8 cellular contexts compared by ENCODE assay signal in the genomic region with DNA sequence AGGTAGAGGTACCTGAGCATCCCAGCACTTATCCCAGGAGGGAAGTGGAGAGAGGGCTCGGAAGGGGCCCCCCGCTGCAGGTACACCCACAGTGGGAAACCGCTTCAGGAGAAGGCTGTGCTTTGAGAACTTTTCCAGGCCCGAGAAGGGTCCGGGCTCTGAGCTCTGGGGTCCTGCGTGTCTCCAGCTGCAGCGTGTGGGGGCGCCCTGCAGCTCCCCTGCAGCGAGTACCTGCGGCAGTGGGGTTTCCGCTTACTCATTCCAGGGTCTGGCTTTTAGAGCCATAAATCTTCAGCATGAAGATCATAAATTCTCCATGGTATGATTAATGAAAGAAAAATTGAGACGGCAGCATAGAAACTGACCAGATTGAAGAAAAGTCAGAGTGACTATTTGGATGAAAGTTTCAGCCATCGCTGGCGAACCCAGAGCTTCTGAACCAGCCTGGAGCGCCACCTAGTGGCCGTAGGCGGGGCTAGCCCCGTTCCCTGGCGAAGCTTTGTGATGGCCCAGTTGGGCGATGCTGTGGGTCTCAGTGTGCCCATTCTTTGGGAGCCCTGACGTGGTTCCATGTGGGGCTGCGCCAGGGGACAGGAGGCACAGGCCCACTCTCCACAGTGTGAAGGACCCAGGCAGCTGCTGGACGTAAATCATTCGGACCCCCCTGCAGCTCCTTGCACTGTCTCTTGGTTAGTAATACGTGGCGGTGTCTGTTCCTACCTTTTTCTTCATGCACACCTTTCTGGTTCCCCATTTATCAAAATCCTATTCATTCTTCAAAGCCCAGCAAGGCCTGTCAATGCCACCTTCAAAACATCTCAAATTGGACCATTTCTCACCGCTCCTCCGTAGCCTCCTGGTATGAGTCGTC.
DNase-seq lines count a peak whose midpoint lies in the region; ATAC-seq and TF ChIP-seq lines count a peak whose summit lies in the region.

No MANE protein-coding gene starts in this region.

- H3K4me1 ChIP-seq in PC-3 (ENCODE audit: insufficient read depth, low read length) (peaks cover 13% of the 10 kb centered on the region), neural progenitor cell (peaks cover 8% of the 10 kb centered on the region), stomach (peaks cover 0 to 13% (median 5%) of the 10 kb centered on the region in 4 donors)

- peaks cover 8% of the 10 kb centered on the region for H3K27me3 ChIP-seq in HL-60 (ENCODE audit: insufficient read depth, poor library complexity, severe bottlenecking)
- H3K27me3 ChIP-seq in PC-3 (ENCODE audit: low read length) = no peaks in the 10 kb centered on the region
- H3K27me3 ChIP-seq in neural progenitor cell = no peaks in the 10 kb centered on the region
- H3K27me3 ChIP-seq in stomach = no peaks in the 10 kb centered on the region

- H3K9ac ChIP-seq in PC-3 (ENCODE audit: low read length) = no peak overlapping the region
- no peak overlapping the region for H3K9ac ChIP-seq in neural progenitor cell

- H3K4me1 Mint-ChIP-seq in activated T-cell treated with anti-CD3 and anti-CD28 coated beads, Interleukin-2, amount 50 U/mL, for 72 hours (ENCODE audit: low read depth) = no peaks in the 10 kb centered on the region
- peaks cover 31% of the 10 kb centered on the region for H3K4me1 Mint-ChIP-seq in neural progenitor cell

- peak overlapping the region in 1 of 2 donors; percentile 26 for H3K4me3 Mint-ChIP-seq in activated T-cell treated with anti-CD3 and anti-CD28 coated beads, Interleukin-2, amount 50 U/mL, for 72 hours
- no peak overlapping the region for H3K4me3 Mint-ChIP-seq in neural progenitor cell

- no peak overlapping the region for H3K4me2 ChIP-seq in PC-3 (ENCODE audit: low read length)
- H3K4me2 ChIP-seq in neural progenitor cell = peak overlapping the region; percentile 41

- WGBS in stomach, 5 donors = 44 to 50% (median 50%) methylated on average over 27 to 29 of the region's 29 CpGs

- H3K27me3 Mint-ChIP-seq in activated T-cell treated with anti-CD3 and anti-CD28 coated beads, Interleukin-2, amount 50 U/mL, for 72 hours (ENCODE audit: low read depth) = peaks cover 27% of the 10 kb centered on the region
- H3K27me3 Mint-ChIP-seq in neural progenitor cell (ENCODE audit: insufficient read depth, low read depth) = peaks cover 7% of the 10 kb centered on the region

- no peaks in the 10 kb centered on the region for H3K79me2 ChIP-seq in PC-3 (ENCODE audit: low read length)
- no peaks in the 10 kb centered on the region for H3K79me2 ChIP-seq in neural progenitor cell (ENCODE audit: low read depth)

- H3K36me3 Mint-ChIP-seq in activated T-cell treated with anti-CD3 and anti-CD28 coated beads, Interleukin-2, amount 50 U/mL, for 72 hours (ENCODE audit: insufficient read depth in 2 of 2) = no peaks in the 10 kb centered on the region
- H3K36me3 Mint-ChIP-seq in neural progenitor cell = peaks cover 6% of the 10 kb centered on the region

- ATAC-seq in PC-3 (peak; percentile 65), GM21723 (IDR thresholded peaks at IDR 0.05; ENCODE audit: unreplicated experiment) (no peak)
- peak; percentile 76 to 77 for ATAC-seq in activated T-cell treated with anti-CD3 and anti-CD28 coated beads, Interleukin-2, amount 50 U/mL, for 72 hours (replicated peaks in 1 of 2)

- H3K9me3 Mint-ChIP-seq in activated T-cell treated with anti-CD3 and anti-CD28 coated beads, Interleukin-2, amount 50 U/mL, for 72 hours = no peaks in the 10 kb centered on the region
- H3K9me3 Mint-ChIP-seq in neural progenitor cell = no peaks in the 10 kb centered on the region

- H3K9me3 ChIP-seq in PC-3 (ENCODE audit: low read length) (no peaks in the 10 kb centered on the region), neural progenitor cell (ENCODE audit: low read depth) (no peaks in the 10 kb centered on the region), stomach (no peaks in the 10 kb centered on the region)

- POLR2A ChIA-PET in PC-3 (lab: Charles Lee; ENCODE audit: unreplicated experiment) = no interaction called here

- H3K27ac ChIP-seq in HL-60 (replicated peaks) = no peak overlapping the region
- no peak overlapping the region for H3K27ac ChIP-seq in PC-3 (ENCODE audit: low read length)
- H3K27ac ChIP-seq in neural progenitor cell = no peak overlapping the region
- H3K27ac ChIP-seq in stomach = no peak overlapping the region

- peak; percentile 47 for DNase-seq in DMS114 treated with DMSO at 0.1 percent for 48 hours (lab: John Stamatoyannopoulos, UW; ENCODE audit: unreplicated experiment)
- peak; percentile 21 to 53 for DNase-seq in HL-60 (ENCODE audit: low read depth in 1 of 2, low spot score in 1 of 2)
- peak; percentile 81 for DNase-seq in PC-3
- peak; percentile 69 to 82 for DNase-seq in activated T-cell treated with anti-CD3 and anti-CD28 coated beads, Interleukin-2, amount 50 U/mL, for 72 hours
- DNase-seq in fibroblast of mammary gland (ENCODE audit: low read depth) = peak; percentile 59
- DNase-seq in neural progenitor cell (ENCODE audit: low spot score) = peak; percentile 86
- peak; percentile 83 for DNase-seq in stomach

- H3F3A ChIP-seq in PC-3 (ENCODE audit: low read length, unreplicated experiment) (no peaks in the 10 kb centered on the region), neural progenitor cell (ENCODE audit: low read depth) (no peaks in the 10 kb centered on the region)

- TF ChIP-seq POLR2A in stomach (IDR thresholded peaks at IDR 0.05) = no peak

- H4K20me1 ChIP-seq in PC-3 (ENCODE audit: low read length) (no peaks in the 10 kb centered on the region), neural progenitor cell (ENCODE audit: low read depth) (no peaks in the 10 kb centered on the region)

- no peak for TF ChIP-seq EP300 in stomach (IDR thresholded peaks at IDR 0.05)

- H2AFZ ChIP-seq in PC-3 (ENCODE audit: low read length) (no peak overlapping the region), neural progenitor cell (replicated peaks) (no peak overlapping the region)

- TF ChIP-seq CTCF in HL-60 (IDR thresholded peaks at IDR 0.05; ENCODE audit: insufficient read depth, low read length) = peak; percentile 83
- TF ChIP-seq CTCF in PC-3 (conservative IDR thresholded peaks at IDR 0.05; ENCODE audit: low read depth, low read length) = peak; percentile 94
- peak; percentile 96 for TF ChIP-seq CTCF in fibroblast of mammary gland (conservative IDR thresholded peaks at IDR 0.05; ENCODE audit: control insufficient read depth, insufficient read depth, low read depth, low read length)
- TF ChIP-seq CTCF in neural progenitor cell (IDR thresholded peaks at IDR 0.05) = no peak
- TF ChIP-seq CTCF in stomach (IDR thresholded peaks at IDR 0.05) = peak in 5 of 7 experiments; percentile 75 to 97 (median 92)

- no TSS peak for BruUV-seq in PC-3 (replicated peaks; lab: Mats Ljungman, UMichigan)

- no peaks in the 10 kb centered on the region for H3K9me2 ChIP-seq in PC-3 (replicated peaks; ENCODE audit: low read length)

- no peaks in the 10 kb centered on the region for H3K36me3 ChIP-seq in PC-3 (ENCODE audit: low read depth, low read length)
- H3K36me3 ChIP-seq in neural progenitor cell = no peaks in the 10 kb centered on the region
- H3K36me3 ChIP-seq in stomach = peaks cover 0 to 4% (median 0%) of the 10 kb centered on the region in 4 donors

- no peak overlapping the region for H3K27ac Mint-ChIP-seq in activated T-cell treated with anti-CD3 and anti-CD28 coated beads, Interleukin-2, amount 50 U/mL, for 72 hours
- no peak overlapping the region for H3K27ac Mint-ChIP-seq in neural progenitor cell

- CTCF ChIA-PET in PC-3 (lab: Charles Lee) = interaction anchor here (0.7 to 1.3 kb wide), 2 partner anchors 107 to 352 kb away, joined by 4 read pairs; no protein-coding TSS in a partner anchor

- intact Hi-C loops in PC-3 (cut with micrococcal nuclease) (loop anchor here (1.0 to 10.0 kb wide), 2 partner anchors 71 to 140 kb away; no protein-coding TSS in a partner anchor), stomach (cut with DNase I; ENCODE audit: low total_unique reads) (loop anchor here (5.0 kb wide), 2 partner anchors 143 to 208 kb away; no protein-coding TSS in a partner anchor)

- H3K4me3 ChIP-seq in HL-60 (replicated peaks; ENCODE audit: insufficient read depth, low read length) (no peak overlapping the region), PC-3 (ENCODE audit: low read length) (no peak overlapping the region), fibroblast of mammary gland (ENCODE audit: control insufficient read depth, low read depth, low read length) (no peak overlapping the region), neural progenitor cell (no peak overlapping the region), stomach (no peak overlapping the region)
